Comparison of ENCODE assay signal across 29 cellular contexts in genomic region chr1:99772809-99773208, GRCh38.
"Had no signal": no experiment of that assay in that cellular context is flagged by ENCODE, and none has a peak within 500 bp of the region (broad histone marks: within the 10 kb centered on the region; RNA-seq: fewer than 3 reads in every experiment).

No MANE protein-coding gene starts in this region.

- DNase-seq: stimulated activated CD4-positive, alpha-beta T cell treated with anti-CD3 and anti-CD28 coated beads, Interleukin-2, amount 100 ng/mL, for 48 hours; stimulated activated CD4-positive, alpha-beta T cell treated with anti-CD3 and anti-CD28 coated beads, Interleukin-4, amount 100 ng/mL, for 1 hour; stimulated activated CD4-positive, alpha-beta T cell treated with anti-CD3 and anti-CD28 coated beads, Interleukin-4, amount 100 ng/mL, for 24 hours; stimulated activated CD4-positive, alpha-beta T cell treated with anti-CD3 and anti-CD28 coated beads, Interleukin-4, amount 100 ng/mL, for 4 hours; stimulated activated CD8-positive, alpha-beta memory T cell treated with anti-CD3 and anti-CD28 coated beads, Interleukin-4, amount 100 ng/mL, for 48 hours; stimulated activated naive B cell treated with anti-CD40 and anti-IgM and Interleukin-4, amounts not matched to agents 10 μg/mL and 1 μg/mL and 100 μg/mL, for 72 hours; stimulated activated naive CD4-positive, alpha-beta T cell; stimulated activated naive CD4-positive, alpha-beta T cell treated with Interleukin-2 at 50 U/mL for 16 hours; stimulated activated naive CD8-positive, alpha-beta T cell treated with anti-CD3 and anti-CD28 coated beads, Interleukin-15, amount 100 ng/mL, for 72 hours; stimulated activated naive CD8-positive, alpha-beta T cell treated with anti-CD3 and anti-CD28 coated beads, Interleukin-15, Interleukin-2, amounts not matched to agents 100 U/mL and 50 U/mL, for 24 hours; stomach; substantia nigra; testis; thyroid gland; tibial artery; transverse colon; trophoblast cell; upper lobe of left lung; upper lobe of right lung; uterus had no signal

- H3K27ac ChIP-seq: stomach, suprapubic skin, testis, thyroid gland, tibial artery, tibial nerve, transverse colon, upper lobe of right lung, uterus, vagina had no signal

- H3K36me3 Mint-ChIP-seq: stimulated activated effector memory CD8-positive, alpha-beta T cell treated with anti-CD3 and anti-CD28 coated beads, Interleukin-12 subunit alpha, Interleukin-12 subunit beta, amount 100 ng/mL, for 72 hours; stimulated activated memory B cell treated with anti-CD40 and anti-IgM and Interleukin-4, amounts not matched to agents 10 μg/mL and 1 μg/mL and 100 μg/mL, for 72 hours; stimulated activated naive B cell treated with anti-CD40 and anti-IgM and Interleukin-4, amounts not matched to agents 10 μg/mL and 1 μg/mL and 100 μg/mL, for 72 hours; type B pancreatic cell had no signal

- ATAC-seq: stimulated activated effector memory CD8-positive, alpha-beta T cell treated with anti-CD3 and anti-CD28 coated beads, Interleukin-12 subunit alpha, Interleukin-12 subunit beta, amount 100 ng/mL, for 72 hours; stimulated activated memory B cell treated with anti-CD40 and anti-IgM and Interleukin-4, amounts not matched to agents 10 μg/mL and 1 μg/mL and 100 μg/mL, for 72 hours; stimulated activated naive B cell treated with anti-CD40 and anti-IgM and Interleukin-4, amounts not matched to agents 10 μg/mL and 1 μg/mL and 100 μg/mL, for 72 hours; stimulated activated naive CD8-positive, alpha-beta T cell treated with anti-CD3 and anti-CD28 coated beads, Interleukin-15, amount 100 ng/mL, for 72 hours; stimulated activated naive CD8-positive, alpha-beta T cell treated with anti-CD3 and anti-CD28 coated beads, Interleukin-15, Interleukin-2, amounts not matched to agents 100 U/mL and 50 U/mL, for 24 hours; upper lobe of right lung had no signal

- H3K36me3 ChIP-seq: stomach, suprapubic skin, thoracic aorta, thyroid gland, tibial artery, tibial nerve, transverse colon, upper lobe of left lung, upper lobe of right lung, uterus, vagina had no signal

- H3K4me1 ChIP-seq: tibial nerve, uterus had no signal

- H3K27me3 ChIP-seq: stomach, suprapubic skin, testis, thyroid gland, tibial artery, tibial nerve, transverse colon, upper lobe of left lung, upper lobe of right lung, uterus, vagina had no signal

- H3K9me3 Mint-ChIP-seq: stimulated activated effector memory CD8-positive, alpha-beta T cell treated with anti-CD3 and anti-CD28 coated beads, Interleukin-12 subunit alpha, Interleukin-12 subunit beta, amount 100 ng/mL, for 72 hours; stimulated activated memory B cell treated with anti-CD40 and anti-IgM and Interleukin-4, amounts not matched to agents 10 μg/mL and 1 μg/mL and 100 μg/mL, for 72 hours; stimulated activated naive B cell treated with anti-CD40 and anti-IgM and Interleukin-4, amounts not matched to agents 10 μg/mL and 1 μg/mL and 100 μg/mL, for 72 hours; stimulated activated naive CD8-positive, alpha-beta T cell treated with anti-CD3 and anti-CD28 coated beads, Interleukin-15, amount 100 ng/mL, for 72 hours; stimulated activated naive CD8-positive, alpha-beta T cell treated with anti-CD3 and anti-CD28 coated beads, Interleukin-15, Interleukin-2, amounts not matched to agents 100 ng/mL and 50 ng/mL, for 24 hours; type B pancreatic cell had no signal

- H3K27me3 Mint-ChIP-seq: stimulated activated naive CD8-positive, alpha-beta T cell treated with anti-CD3 and anti-CD28 coated beads, Interleukin-15, amount 100 ng/mL, for 72 hours; type B pancreatic cell had no signal

- H3K27ac Mint-ChIP-seq: stimulated activated effector memory CD8-positive, alpha-beta T cell treated with anti-CD3 and anti-CD28 coated beads, Interleukin-12 subunit alpha, Interleukin-12 subunit beta, amount 100 ng/mL, for 72 hours; stimulated activated memory B cell treated with anti-CD40 and anti-IgM and Interleukin-4, amounts not matched to agents 10 μg/mL and 1 μg/mL and 100 μg/mL, for 72 hours; stimulated activated naive B cell treated with anti-CD40 and anti-IgM and Interleukin-4, amounts not matched to agents 10 μg/mL and 1 μg/mL and 100 μg/mL, for 72 hours; stimulated activated naive CD8-positive, alpha-beta T cell treated with anti-CD3 and anti-CD28 coated beads, Interleukin-15, amount 100 ng/mL, for 72 hours; stimulated activated naive CD8-positive, alpha-beta T cell treated with anti-CD3 and anti-CD28 coated beads, Interleukin-15, Interleukin-2, amounts not matched to agents 100 ng/mL and 50 ng/mL, for 24 hours; type B pancreatic cell had no signal

- H3K4me1 Mint-ChIP-seq: stimulated activated effector memory CD8-positive, alpha-beta T cell treated with anti-CD3 and anti-CD28 coated beads, Interleukin-12 subunit alpha, Interleukin-12 subunit beta, amount 100 ng/mL, for 72 hours; stimulated activated naive CD8-positive, alpha-beta T cell treated with anti-CD3 and anti-CD28 coated beads, Interleukin-15, amount 100 ng/mL, for 72 hours had no signal

- H3K4me3 ChIP-seq: stomach, suprapubic skin, testis, thoracic aorta, thyroid gland, tibial artery, tibial nerve, transverse colon, upper lobe of left lung, upper lobe of right lung, uterus, vagina had no signal

- H3K4me3 Mint-ChIP-seq: stimulated activated effector memory CD8-positive, alpha-beta T cell treated with anti-CD3 and anti-CD28 coated beads, Interleukin-12 subunit alpha, Interleukin-12 subunit beta, amount 100 ng/mL, for 72 hours; stimulated activated memory B cell treated with anti-CD40 and anti-IgM and Interleukin-4, amounts not matched to agents 10 μg/mL and 1 μg/mL and 100 μg/mL, for 72 hours; stimulated activated naive B cell treated with anti-CD40 and anti-IgM and Interleukin-4, amounts not matched to agents 10 μg/mL and 1 μg/mL and 100 μg/mL, for 72 hours; stimulated activated naive CD8-positive, alpha-beta T cell treated with anti-CD3 and anti-CD28 coated beads, Interleukin-15, amount 100 ng/mL, for 72 hours; stimulated activated naive CD8-positive, alpha-beta T cell treated with anti-CD3 and anti-CD28 coated beads, Interleukin-15, Interleukin-2, amounts not matched to agents 100 ng/mL and 50 ng/mL, for 24 hours; type B pancreatic cell had no signal

- H3K9me3 ChIP-seq: stomach, suprapubic skin, testis, thoracic aorta, thyroid gland, tibial artery, tibial nerve, transverse colon, upper lobe of left lung, upper lobe of right lung, uterus, vagina had no signal

- FAIRE-seq: urothelium cell line had no signal
